Comparison of ENCODE assay signal across 1 cellular context in the genomic region with DNA sequence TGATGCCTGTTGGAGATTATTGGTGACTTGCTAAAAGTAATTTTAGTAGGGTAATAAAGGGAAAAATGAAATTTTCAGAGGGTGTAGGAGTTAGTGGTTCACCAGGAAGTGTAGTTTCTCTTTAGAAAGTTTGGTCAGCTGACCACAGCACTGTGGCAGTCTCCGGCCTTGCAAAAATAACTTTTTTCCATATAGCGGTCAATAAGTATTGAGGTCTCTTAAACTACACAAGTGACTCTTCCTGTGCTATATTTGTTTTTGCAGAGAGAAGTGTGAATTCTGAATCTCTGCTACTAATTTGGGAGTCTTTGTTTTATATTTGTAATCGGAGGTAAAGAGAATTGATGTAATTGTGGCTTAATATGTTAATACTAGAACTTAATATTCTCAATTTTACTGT.
TF ChIP-seq lines count a peak whose summit lies in the region.

No MANE protein-coding gene starts in this region.

TF ChIP-seq in GM12878, 131 proteins besides CTCF, POLR2A, EP300 and RAD21 (continued from another document and continues in another):
- TF ChIP-seq HSF1 (IDR thresholded peaks at IDR 0.05; ENCODE audit: low read depth, low read length), result no peak
- no peak for TF ChIP-seq SUZ12 (IDR thresholded peaks at IDR 0.05; ENCODE audit: unreplicated experiment)
- TF ChIP-seq, protein P1, sequence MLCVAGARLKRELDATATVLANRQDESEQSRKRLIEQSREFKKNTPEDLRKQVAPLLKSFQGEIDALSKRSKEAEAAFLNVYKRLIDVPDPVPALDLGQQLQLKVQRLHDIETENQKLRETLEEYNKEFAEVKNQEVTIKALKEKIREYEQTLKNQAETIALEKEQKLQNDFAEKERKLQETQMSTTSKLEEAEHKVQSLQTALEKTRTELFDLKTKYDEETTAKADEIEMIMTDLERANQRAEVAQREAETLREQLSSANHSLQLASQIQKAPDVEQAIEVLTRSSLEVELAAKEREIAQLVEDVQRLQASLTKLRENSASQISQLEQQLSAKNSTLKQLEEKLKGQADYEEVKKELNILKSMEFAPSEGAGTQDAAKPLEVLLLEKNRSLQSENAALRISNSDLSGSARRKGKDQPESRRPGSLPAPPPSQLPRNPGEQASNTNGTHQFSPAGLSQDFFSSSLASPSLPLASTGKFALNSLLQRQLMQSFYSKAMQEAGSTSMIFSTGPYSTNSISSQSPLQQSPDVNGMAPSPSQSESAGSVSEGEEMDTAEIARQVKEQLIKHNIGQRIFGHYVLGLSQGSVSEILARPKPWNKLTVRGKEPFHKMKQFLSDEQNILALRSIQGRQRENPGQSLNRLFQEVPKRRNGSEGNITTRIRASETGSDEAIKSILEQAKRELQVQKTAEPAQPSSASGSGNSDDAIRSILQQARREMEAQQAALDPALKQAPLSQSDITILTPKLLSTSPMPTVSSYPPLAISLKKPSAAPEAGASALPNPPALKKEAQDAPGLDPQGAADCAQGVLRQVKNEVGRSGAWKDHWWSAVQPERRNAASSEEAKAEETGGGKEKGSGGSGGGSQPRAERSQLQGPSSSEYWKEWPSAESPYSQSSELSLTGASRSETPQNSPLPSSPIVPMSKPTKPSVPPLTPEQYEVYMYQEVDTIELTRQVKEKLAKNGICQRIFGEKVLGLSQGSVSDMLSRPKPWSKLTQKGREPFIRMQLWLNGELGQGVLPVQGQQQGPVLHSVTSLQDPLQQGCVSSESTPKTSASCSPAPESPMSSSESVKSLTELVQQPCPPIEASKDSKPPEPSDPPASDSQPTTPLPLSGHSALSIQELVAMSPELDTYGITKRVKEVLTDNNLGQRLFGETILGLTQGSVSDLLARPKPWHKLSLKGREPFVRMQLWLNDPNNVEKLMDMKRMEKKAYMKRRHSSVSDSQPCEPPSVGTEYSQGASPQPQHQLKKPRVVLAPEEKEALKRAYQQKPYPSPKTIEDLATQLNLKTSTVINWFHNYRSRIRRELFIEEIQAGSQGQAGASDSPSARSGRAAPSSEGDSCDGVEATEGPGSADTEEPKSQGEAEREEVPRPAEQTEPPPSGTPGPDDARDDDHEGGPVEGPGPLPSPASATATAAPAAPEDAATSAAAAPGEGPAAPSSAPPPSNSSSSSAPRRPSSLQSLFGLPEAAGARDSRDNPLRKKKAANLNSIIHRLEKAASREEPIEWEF (IDR thresholded peaks at IDR 0.05; ENCODE audit: insufficient replicate concordance, low read depth, low read length), result peak; percentile 60
- TF ChIP-seq ZNF622 (IDR thresholded peaks at IDR 0.05), result no peak
- no peak for TF ChIP-seq IRF4 (IDR thresholded peaks at IDR 0.05; ENCODE audit: low read depth, low read length)
- TF ChIP-seq MLLT1 (IDR thresholded peaks at IDR 0.05), result no peak
- TF ChIP-seq POU2F2 (IDR thresholded peaks at IDR 0.05; ENCODE audit: borderline replicate concordance, low read depth, low read length), result no peak
- TF ChIP-seq ZNF217 (IDR thresholded peaks at IDR 0.05), result peak; percentile 56; the same call in 1 of the 2 replicates
- no peak for TF ChIP-seq SP1 (IDR thresholded peaks at IDR 0.05; ENCODE audit: low read depth, low read length)
- TF ChIP-seq ATF7 (IDR thresholded peaks at IDR 0.05; ENCODE audit: low read depth), result peak; percentile 56; the same call in 1 of the 2 replicates
- TF ChIP-seq BHLHE40 (IDR thresholded peaks at IDR 0.05; ENCODE audit: borderline replicate concordance in 1 of 2, low read depth in 2 of 2, low read length in 1 of 2), result peak in 1 of 2 experiments; percentile 10; a peak in 1 of 4 replicates
- TF ChIP-seq, protein P2, sequence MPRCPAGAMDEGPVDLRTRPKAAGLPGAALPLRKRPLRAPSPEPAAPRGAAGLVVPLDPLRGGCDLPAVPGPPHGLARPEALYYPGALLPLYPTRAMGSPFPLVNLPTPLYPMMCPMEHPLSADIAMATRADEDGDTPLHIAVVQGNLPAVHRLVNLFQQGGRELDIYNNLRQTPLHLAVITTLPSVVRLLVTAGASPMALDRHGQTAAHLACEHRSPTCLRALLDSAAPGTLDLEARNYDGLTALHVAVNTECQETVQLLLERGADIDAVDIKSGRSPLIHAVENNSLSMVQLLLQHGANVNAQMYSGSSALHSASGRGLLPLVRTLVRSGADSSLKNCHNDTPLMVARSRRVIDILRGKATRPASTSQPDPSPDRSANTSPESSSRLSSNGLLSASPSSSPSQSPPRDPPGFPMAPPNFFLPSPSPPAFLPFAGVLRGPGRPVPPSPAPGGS (IDR thresholded peaks at IDR 0.05; ENCODE audit: borderline replicate concordance, insufficient read depth, low read depth, low read length, poor library complexity, severe bottlenecking), result no peak
- TF ChIP-seq HDAC2 (IDR thresholded peaks at IDR 0.05), result no peak
- TF ChIP-seq BRCA1 (IDR thresholded peaks at IDR 0.05; ENCODE audit: low read depth, low read length), result no peak
- TF ChIP-seq SREBF2 (IDR thresholded peaks at IDR 0.05; ENCODE audit: low read length), result no peak
- TF ChIP-seq RUNX3 (IDR thresholded peaks at IDR 0.05; ENCODE audit: low read length), result peak; percentile 94
- TF ChIP-seq SKIL (IDR thresholded peaks at IDR 0.05; ENCODE audit: low read depth, poor library complexity, severe bottlenecking), result peak; percentile 62
- no peak for TF ChIP-seq NFYA (IDR thresholded peaks at IDR 0.05; ENCODE audit: borderline replicate concordance, low read depth, low read length)
- no peak for TF ChIP-seq ZNF687 (IDR thresholded peaks at IDR 0.05)
- no peak for TF ChIP-seq GABPA (IDR thresholded peaks at IDR 0.05; ENCODE audit: low read depth)
- TF ChIP-seq ZNF384 (IDR thresholded peaks at IDR 0.05; ENCODE audit: borderline replicate concordance, low read depth, low read length), result no peak
- no peak for TF ChIP-seq MXI1 (IDR thresholded peaks at IDR 0.05; ENCODE audit: low read depth, low read length)
- TF ChIP-seq, protein P3, sequence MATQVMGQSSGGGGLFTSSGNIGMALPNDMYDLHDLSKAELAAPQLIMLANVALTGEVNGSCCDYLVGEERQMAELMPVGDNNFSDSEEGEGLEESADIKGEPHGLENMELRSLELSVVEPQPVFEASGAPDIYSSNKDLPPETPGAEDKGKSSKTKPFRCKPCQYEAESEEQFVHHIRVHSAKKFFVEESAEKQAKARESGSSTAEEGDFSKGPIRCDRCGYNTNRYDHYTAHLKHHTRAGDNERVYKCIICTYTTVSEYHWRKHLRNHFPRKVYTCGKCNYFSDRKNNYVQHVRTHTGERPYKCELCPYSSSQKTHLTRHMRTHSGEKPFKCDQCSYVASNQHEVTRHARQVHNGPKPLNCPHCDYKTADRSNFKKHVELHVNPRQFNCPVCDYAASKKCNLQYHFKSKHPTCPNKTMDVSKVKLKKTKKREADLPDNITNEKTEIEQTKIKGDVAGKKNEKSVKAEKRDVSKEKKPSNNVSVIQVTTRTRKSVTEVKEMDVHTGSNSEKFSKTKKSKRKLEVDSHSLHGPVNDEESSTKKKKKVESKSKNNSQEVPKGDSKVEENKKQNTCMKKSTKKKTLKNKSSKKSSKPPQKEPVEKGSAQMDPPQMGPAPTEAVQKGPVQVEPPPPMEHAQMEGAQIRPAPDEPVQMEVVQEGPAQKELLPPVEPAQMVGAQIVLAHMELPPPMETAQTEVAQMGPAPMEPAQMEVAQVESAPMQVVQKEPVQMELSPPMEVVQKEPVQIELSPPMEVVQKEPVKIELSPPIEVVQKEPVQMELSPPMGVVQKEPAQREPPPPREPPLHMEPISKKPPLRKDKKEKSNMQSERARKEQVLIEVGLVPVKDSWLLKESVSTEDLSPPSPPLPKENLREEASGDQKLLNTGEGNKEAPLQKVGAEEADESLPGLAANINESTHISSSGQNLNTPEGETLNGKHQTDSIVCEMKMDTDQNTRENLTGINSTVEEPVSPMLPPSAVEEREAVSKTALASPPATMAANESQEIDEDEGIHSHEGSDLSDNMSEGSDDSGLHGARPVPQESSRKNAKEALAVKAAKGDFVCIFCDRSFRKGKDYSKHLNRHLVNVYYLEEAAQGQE (IDR thresholded peaks at IDR 0.05; ENCODE audit: low read depth, low read length), result no peak
- TF ChIP-seq NRF1 (conservative IDR thresholded peaks at IDR 0.05; ENCODE audit: low read depth, low read length), result no peak
- TF ChIP-seq EGR1 (IDR thresholded peaks at IDR 0.05; ENCODE audit: borderline replicate concordance in 1 of 2, low read depth in 2 of 2, low read length in 2 of 2), result no peak
- no peak for TF ChIP-seq PML (IDR thresholded peaks at IDR 0.05; ENCODE audit: low read length)
- no peak for TF ChIP-seq MYB (IDR thresholded peaks at IDR 0.05; ENCODE audit: borderline replicate concordance, low read depth, low read length)
- TF ChIP-seq TARDBP (IDR thresholded peaks at IDR 0.05; ENCODE audit: borderline replicate concordance), result no peak
- no peak for TF ChIP-seq E2F4 (IDR thresholded peaks at IDR 0.05; ENCODE audit: low read depth, low read length)
- no peak for TF ChIP-seq POLR2AphosphoS5 (IDR thresholded peaks at IDR 0.05; ENCODE audit: low read length)
- no peak for TF ChIP-seq YBX1 (IDR thresholded peaks at IDR 0.05)
